ENCODE assay signal across 16 cellular contexts in the genomic region with DNA sequence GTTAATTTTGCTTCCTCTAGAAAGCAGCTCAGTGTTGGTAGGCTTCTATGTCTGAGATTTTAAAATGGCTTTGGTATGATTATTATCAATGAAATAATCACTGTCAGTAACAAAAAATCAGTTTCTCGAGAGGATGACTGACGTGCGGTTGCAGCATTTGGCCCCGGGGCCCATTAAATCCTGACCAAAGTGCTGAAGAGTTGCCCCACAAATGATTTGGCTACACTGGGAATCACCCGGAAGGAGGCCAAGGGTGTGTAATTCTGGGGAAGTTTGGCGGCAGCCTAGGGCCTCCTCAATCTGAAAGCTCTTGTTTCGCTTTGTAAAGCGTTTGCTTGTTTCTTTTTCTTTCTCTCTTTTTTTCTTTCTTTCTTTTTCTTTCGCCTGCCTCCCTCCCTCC. TPM values are rescaled to one million over a fixed set of nuclear protein-coding genes. Genes with fewer than 3 reads are reported as not detected.
DNase-seq lines count a peak whose midpoint lies in the region; ATAC-seq and TF ChIP-seq lines count a peak whose summit lies in the region.
"Had no signal": no experiment of that assay in that cellular context is flagged by ENCODE, and none has a peak within 500 bp of the region (broad histone marks: within the 10 kb centered on the region; RNA-seq: fewer than 3 reads in every experiment).

No MANE protein-coding gene starts in this region.

- peak overlapping the region; percentile 5 for H3K27ac Mint-ChIP-seq in endothelial cell (ENCODE audit: unreplicated experiment)
- H3K27ac Mint-ChIP-seq: B cell; CD4-positive, CD25-positive, alpha-beta regulatory T cell had no signal

- no peaks in the 10 kb centered on the region for H3K4me1 Mint-ChIP-seq in endothelial cell (ENCODE audit: unreplicated experiment)
- H3K4me1 Mint-ChIP-seq: B cell; CD4-positive, CD25-positive, alpha-beta regulatory T cell had no signal

- H3K27me3 Mint-ChIP-seq in endothelial cell (ENCODE audit: unreplicated experiment): no peaks in the 10 kb centered on the region

- no peaks in the 10 kb centered on the region for H3K9me3 Mint-ChIP-seq in endothelial cell (ENCODE audit: unreplicated experiment)
- H3K9me3 Mint-ChIP-seq: CD4-positive, CD25-positive, alpha-beta regulatory T cell had no signal

- DNase-seq in Daoy (ENCODE audit: low read depth): peak; percentile 33
- DNase-seq in M059J (ENCODE audit: low read depth): peak; percentile 40
- DNase-seq in endothelial cell (ENCODE audit: low spot score): no peak
- DNase-seq in medulla oblongata (ENCODE audit: extremely low spot score): peak; percentile 19
- no peak for DNase-seq in Kasumi-1 (lab: John Stamatoyannopoulos, UW)
- no peak for DNase-seq in activated CD8-positive, alpha-beta memory T cell treated with anti-CD3 and anti-CD28 coated beads, Interleukin-2, amount 50 U/mL, for 48 hours
- DNase-seq: CD4-positive, CD25-positive, alpha-beta regulatory T cell; Karpas-422; MV-4-11; NCI-H1417 treated with DMSO at 0.1 percent for 48 hours; NCI-H2029 treated with DMSO at 0.1 percent for 48 hours; NCI-H748 treated with DMSO at 0.1 percent for 48 hours; SW 1271 had no signal

- TF ChIP-seq CTCF in endothelial cell (IDR thresholded peaks at IDR 0.05; ENCODE audit: unreplicated experiment): no peak

- no peak overlapping the region for H3K4me3 Mint-ChIP-seq in endothelial cell (ENCODE audit: unreplicated experiment)
- H3K4me3 Mint-ChIP-seq: B cell; CD4-positive, CD25-positive, alpha-beta regulatory T cell had no signal

- no peaks in the 10 kb centered on the region for H3K36me3 Mint-ChIP-seq in endothelial cell (ENCODE audit: low read depth, unreplicated experiment)
- H3K36me3 Mint-ChIP-seq: CD4-positive, CD25-positive, alpha-beta regulatory T cell had no signal

- ATAC-seq in GM18502 (IDR thresholded peaks at IDR 0.05; ENCODE audit: poor library complexity, unreplicated experiment) (no peak), HG03439 (IDR thresholded peaks at IDR 0.05; ENCODE audit: unreplicated experiment) (no peak)

RNA-seq across cellular contexts. Expression of a gene that starts 32.5 kb away (rescaled TPM):
- 121 and 130 TPM in 2 replicates for total RNA-seq in Daoy (2014; rRNA removed; shearing (Covaris generic))
- total RNA-seq in M059J (2014; rRNA removed; shearing (Covaris generic)): 42.7 and 63.0 TPM in 2 replicates
- 38.2 TPM for total RNA-seq in endothelial cell (ENCODE audit: unreplicated experiment)

Comparison
In these comparisons a context has a peak if more than half of its experiments do, and no peak if none do; other contexts are left out.
1. DNase-seq: peak in Daoy (single experiment), M059J (single experiment) and medulla oblongata (single experiment); none in endothelial cell (single experiment), Kasumi-1 (0 of 2) and activated CD8-positive, alpha-beta memory T cell treated with anti-CD3 and anti-CD28 coated beads, Interleukin-2, amount 50 U/mL, for 48 hours (single experiment).